19 cellular contexts compared by ENCODE assay signal in the genomic region with DNA sequence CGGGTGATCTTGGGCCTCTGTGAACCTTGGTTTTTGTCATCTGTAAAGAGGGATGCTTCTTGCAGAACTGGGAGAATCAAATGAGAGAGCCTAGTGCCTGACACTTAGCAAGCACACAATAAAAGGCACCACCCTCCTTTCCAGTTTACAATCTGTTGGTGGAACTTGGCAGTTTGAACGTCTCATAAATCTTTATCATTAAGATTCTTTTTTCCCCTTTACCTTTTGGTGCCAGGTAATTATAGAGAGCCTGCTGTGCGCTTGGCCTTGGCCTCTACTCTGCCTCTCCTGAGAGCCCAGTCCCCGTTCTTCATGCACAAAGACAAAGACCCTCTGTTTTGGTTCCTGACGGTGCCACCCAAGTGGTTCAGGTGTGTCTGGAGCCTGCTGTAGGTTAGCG. TPM values are rescaled to one million over a fixed set of nuclear protein-coding genes. Genes with fewer than 3 reads are reported as not detected.
DNase-seq lines count a peak whose midpoint lies in the region; ATAC-seq and TF ChIP-seq lines count a peak whose summit lies in the region.
"Had no signal": no experiment of that assay in that cellular context is flagged by ENCODE, and none has a peak within 500 bp of the region (broad histone marks: within the 10 kb centered on the region; RNA-seq: fewer than 3 reads in every experiment).

No MANE protein-coding gene starts in this region.

- H3K4me1 ChIP-seq in right cardiac atrium (ENCODE audit: control insufficient read depth, insufficient read depth, low read length) (peaks cover 4% of the 10 kb centered on the region), prostate gland (replicated peaks) (peaks cover under 1% of the 10 kb centered on the region)

- no peak for ATAC-seq in right cardiac atrium
- no peak for ATAC-seq in HG03095 (IDR thresholded peaks at IDR 0.05; ENCODE audit: unreplicated experiment)
- ATAC-seq in GM21360 (IDR thresholded peaks at IDR 0.05; ENCODE audit: unreplicated experiment) = no peak

- intact Hi-C loops in right cardiac atrium (cut with DNase I) = no loop called here
- intact Hi-C loops in cardiac septum (cut with DNase I) = no loop called here
- intact Hi-C loops in prostate gland (cut with DNase I) = no loop called here

- peak; percentile 9 for DNase-seq in DMS79 (lab: John Stamatoyannopoulos, UW)
- DNase-seq in DMS79 treated with DMSO at 0.1 percent for 48 hours (lab: John Stamatoyannopoulos, UW) = no peak
- DNase-seq in right cardiac atrium = no peak
- no peak for DNase-seq in cardiac septum (ENCODE audit: low spot score)
- peak; percentile 35 for DNase-seq in prostate gland (ENCODE audit: low spot score)
- DNase-seq in activated CD4-positive, alpha-beta T cell treated with anti-CD3 and anti-CD28 coated beads, Interleukin-2, amount 50 U/mL, for 4 hours = no peak
- DNase-seq: AML-193; GDM1; H7; HFFc6; NCI-H187 treated with DMSO at 0.1 percent for 48 hours; NCI-H345; NCI-H526 treated with DMSO at 0.1 percent for 48 hours; NK-92 treated with Interleukin-12 subunit alpha and Interleukin-12 subunit beta, amount 100 ng/mL, for 24 hours; SIG-M5 had no signal

- H3K9me3 ChIP-seq in right cardiac atrium (ENCODE audit: control insufficient read depth, low read length) (no peaks in the 10 kb centered on the region), prostate gland (no peaks in the 10 kb centered on the region)

- TF ChIP-seq POLR2A in prostate gland (IDR thresholded peaks at IDR 0.05) = no peak

- H3K4me3 ChIP-seq in right cardiac atrium (ENCODE audit: low read length) (no peak overlapping the region), prostate gland (no peak overlapping the region)

- H3K27me3 ChIP-seq in right cardiac atrium (ENCODE audit: control insufficient read depth, insufficient read depth) (no peaks in the 10 kb centered on the region), prostate gland (replicated peaks; ENCODE audit: insufficient read depth) (no peaks in the 10 kb centered on the region)

- peak overlapping the region; percentile 57 for H3K27ac ChIP-seq in right cardiac atrium (ENCODE audit: low read length)
- H3K27ac ChIP-seq in prostate gland = no peak overlapping the region
- H3K27ac ChIP-seq: 22Rv1, KMS-11 had no signal

- TF ChIP-seq CTCF in prostate gland (IDR thresholded peaks at IDR 0.05) = no peak

- 92% methylated on average over 6 of the region's 6 CpGs for WGBS in right cardiac atrium
- WGBS in prostate gland = 35% methylated on average over 6 of the region's 6 CpGs

- H3K36me3 ChIP-seq in prostate gland = no peaks in the 10 kb centered on the region

RNA-seq across cellular contexts. Expression of a gene that starts 55.2 kb away (rescaled TPM):
- total RNA-seq in right cardiac atrium (10 to 100 TPM; 11.9 to 17.5 (median 13.6) TPM), cardiac septum (18.9 TPM), prostate gland (1 to 10 TPM; 4.2 to 5.8 TPM)
- 4.5 TPM for polyA plus RNA-seq in right cardiac atrium

Comparison
In these comparisons a context has a peak if more than half of its experiments do, and no peak if none do; other contexts are left out.
1. DNase-seq: peak in DMS79 (single experiment) and prostate gland (single experiment); none in DMS79 treated with DMSO at 0.1 percent for 48 hours (single experiment), right cardiac atrium (0 of 3), cardiac septum (single experiment) and activated CD4-positive, alpha-beta T cell treated with anti-CD3 and anti-CD28 coated beads, Interleukin-2, amount 50 U/mL, for 4 hours (0 of 2).